ENCODE assay signal across 10 cellular contexts in genomic region chr9:97562542-97562941, GRCh38.
"Had no signal": no experiment of that assay in that cellular context is flagged by ENCODE, and none has a peak within 500 bp of the region (broad histone marks: within the 10 kb centered on the region; RNA-seq: fewer than 3 reads in every experiment).

No MANE protein-coding gene starts in this region.

- H3K27ac ChIP-seq: upper lobe of left lung had no signal

- DNase-seq: activated B cell treated with CpG ODN at 0.5 μM for 24 hours; activated CD4-positive, alpha-beta T cell treated with anti-CD3 and anti-CD28 coated beads, Interleukin-2, amount 10 ng/mL, durations not matched to agents 24 days and 14 days; activated gamma-delta T cell; activated naive CD8-positive, alpha-beta T cell treated with anti-CD3 and anti-CD28 coated beads, Interleukin-2, amount 10 ng/mL, durations not matched to agents 7 days and 5 days; activated T-cell treated with anti-CD3 and anti-CD28 coated beads, Interleukin-2, amount 50 U/mL, for 1 hour; effector memory CD4-positive, alpha-beta T cell; SHP77 treated with DMSO at 0.1 percent for 48 hours; T-helper 17 cell; upper lobe of left lung had no signal

- H3K27me3 ChIP-seq: upper lobe of left lung had no signal

- ATAC-seq: left lobe of liver, T-helper 17 cell had no signal

- H3K4me3 ChIP-seq: upper lobe of left lung had no signal

- H3K9me3 ChIP-seq: upper lobe of left lung had no signal
